ENCODE assay signal across 8 cellular contexts in genomic region chr17:38418693-38419507, GRCh38. TPM values are rescaled to one million over a fixed set of nuclear protein-coding genes. Genes with fewer than 3 reads are reported as not detected.
DNase-seq lines count a peak whose midpoint lies in the region; ATAC-seq and TF ChIP-seq lines count a peak whose summit lies in the region.

No MANE protein-coding gene starts in this region.

- H3K9me3 Mint-ChIP-seq in stimulated activated naive CD8-positive, alpha-beta T cell treated with anti-CD3 and anti-CD28 coated beads, Interleukin-15, Interleukin-2, amounts not matched to agents 100 ng/mL and 50 ng/mL, for 24 hours = no peaks in the 10 kb centered on the region
- H3K9me3 Mint-ChIP-seq in activated naive CD8-positive, alpha-beta T cell treated with anti-CD3 and anti-CD28 coated beads, Interleukin-2, amount 10 ng/mL, durations not matched to agents 7 days and 5 days = no peaks in the 10 kb centered on the region
- H3K9me3 Mint-ChIP-seq in CD14-positive monocyte = peaks cover 0 to 4% (median 1%) of the 10 kb centered on the region in 7 donors

- no peak for TF ChIP-seq CTCF in CD14-positive monocyte (IDR thresholded peaks at IDR 0.05)

- no peak for DNase-seq in stimulated activated naive CD8-positive, alpha-beta T cell treated with anti-CD3 and anti-CD28 coated beads, Interleukin-15, Interleukin-2, amounts not matched to agents 100 U/mL and 50 U/mL, for 24 hours
- no peak for DNase-seq in activated naive CD8-positive, alpha-beta T cell treated with anti-CD3 and anti-CD28 coated beads, Interleukin-2, amount 10 ng/mL, durations not matched to agents 7 days and 5 days
- DNase-seq in aorta = no peak
- no peak for DNase-seq in NCI-H510A treated with DMSO at 0.1 percent for 48 hours (lab: John Stamatoyannopoulos, UW)
- DNase-seq in ACHN = no peak
- DNase-seq in CD14-positive monocyte (ENCODE audit: low spot score) = no peak

- H3K4me1 ChIP-seq in mesodermal cell (ENCODE audit: control insufficient read depth, insufficient read depth, low read length, poor library complexity, severe bottlenecking) (peaks cover 50% of the 10 kb centered on the region), aorta (ENCODE audit: control insufficient read depth in 1 of 2, insufficient read depth in 2 of 2, low read length in 2 of 2) (no peaks in the 10 kb centered on the region)

- intact Hi-C loops in aorta (cut with DNase I) (no loop called here), CD14-positive monocyte (cut with micrococcal nuclease) (no loop called here)

- H3K36me3 Mint-ChIP-seq in stimulated activated naive CD8-positive, alpha-beta T cell treated with anti-CD3 and anti-CD28 coated beads, Interleukin-15, Interleukin-2, amounts not matched to agents 100 ng/mL and 50 ng/mL, for 24 hours (ENCODE audit: low read depth) = no peaks in the 10 kb centered on the region
- no peaks in the 10 kb centered on the region for H3K36me3 Mint-ChIP-seq in activated naive CD8-positive, alpha-beta T cell treated with anti-CD3 and anti-CD28 coated beads, Interleukin-2, amount 10 ng/mL, durations not matched to agents 7 days and 5 days
- peaks cover 0 to 2% of the 10 kb centered on the region in 2 donors for H3K36me3 Mint-ChIP-seq in CD14-positive monocyte

- in situ Hi-C loops in ACHN (cut with HindIII; ENCODE audit: low pct_ligation_motif_present, low pct_unique_long_range_greater_than_20kb, low sequenced_read_pairs) = no loop called here

- peak overlapping the region; percentile 55 for H3K4me3 Mint-ChIP-seq in stimulated activated naive CD8-positive, alpha-beta T cell treated with anti-CD3 and anti-CD28 coated beads, Interleukin-15, Interleukin-2, amounts not matched to agents 100 ng/mL and 50 ng/mL, for 24 hours
- peak overlapping the region; percentile 71 for H3K4me3 Mint-ChIP-seq in activated naive CD8-positive, alpha-beta T cell treated with anti-CD3 and anti-CD28 coated beads, Interleukin-2, amount 10 ng/mL, durations not matched to agents 7 days and 5 days
- H3K4me3 Mint-ChIP-seq in CD14-positive monocyte = peak overlapping the region in 1 of 2 donors; percentile 83

- no peaks in the 10 kb centered on the region for H3K27me3 ChIP-seq in aorta (ENCODE audit: control insufficient read depth in 1 of 2, insufficient read depth in 2 of 2, low read length in 1 of 2)

- H3K9me3 ChIP-seq in mesodermal cell (ENCODE audit: control insufficient read depth, low read length) = no peaks in the 10 kb centered on the region
- H3K9me3 ChIP-seq in aorta (ENCODE audit: control insufficient read depth, low read length) = no peaks in the 10 kb centered on the region

- POLR2A ChIA-PET in activated naive CD8-positive, alpha-beta T cell treated with anti-CD3 and anti-CD28 coated beads, Interleukin-2, amount 10 ng/mL, durations not matched to agents 7 days and 5 days (lab: Charles Lee) = interaction anchor here (1.4 kb wide), 1 partner anchor 69 kb away, joined by 5 read pairs; no protein-coding TSS in a partner anchor

- WGBS in mesodermal cell (ENCODE audit: insufficient coverage in 2 of 2), 2 experiments = 10 to 28% methylated on average over 13 to 27 of the region's 78 CpGs
- WGBS in aorta, 2 donors = 2 to 4% methylated on average over 39 to 77 of the region's 78 CpGs

- peaks cover 12% of the 10 kb centered on the region for H3K4me1 Mint-ChIP-seq in stimulated activated naive CD8-positive, alpha-beta T cell treated with anti-CD3 and anti-CD28 coated beads, Interleukin-15, Interleukin-2, amounts not matched to agents 100 ng/mL and 50 ng/mL, for 24 hours (ENCODE audit: low read depth)
- H3K4me1 Mint-ChIP-seq in activated naive CD8-positive, alpha-beta T cell treated with anti-CD3 and anti-CD28 coated beads, Interleukin-2, amount 10 ng/mL, durations not matched to agents 7 days and 5 days = peaks cover 9% of the 10 kb centered on the region
- H3K4me1 Mint-ChIP-seq in CD14-positive monocyte = peaks cover 18% of the 10 kb centered on the region

- peaks cover 50% of the 10 kb centered on the region for H3K27me3 Mint-ChIP-seq in stimulated activated naive CD8-positive, alpha-beta T cell treated with anti-CD3 and anti-CD28 coated beads, Interleukin-15, Interleukin-2, amounts not matched to agents 100 ng/mL and 50 ng/mL, for 24 hours
- peaks cover 49% of the 10 kb centered on the region for H3K27me3 Mint-ChIP-seq in activated naive CD8-positive, alpha-beta T cell treated with anti-CD3 and anti-CD28 coated beads, Interleukin-2, amount 10 ng/mL, durations not matched to agents 7 days and 5 days
- peaks cover 45 to 65% (median 47%) of the 10 kb centered on the region in 3 donors for H3K27me3 Mint-ChIP-seq in CD14-positive monocyte (ENCODE audit: low read depth in 3 of 3)

- H3K27ac ChIP-seq in mesodermal cell (ENCODE audit: low read depth, low read length, severe bottlenecking) (no peak overlapping the region), aorta (ENCODE audit: low read depth in 1 of 2, low read length in 2 of 2) (no peak overlapping the region)

- H3K4me3 ChIP-seq in mesodermal cell (ENCODE audit: extremely low read depth, insufficient read depth, low read length, poor library complexity, severe bottlenecking) (peak overlapping the region; percentile 29), aorta (ENCODE audit: low read length in 2 of 2) (peak overlapping the region; percentile 16 to 56)

- no peak overlapping the region for H3K27ac Mint-ChIP-seq in stimulated activated naive CD8-positive, alpha-beta T cell treated with anti-CD3 and anti-CD28 coated beads, Interleukin-15, Interleukin-2, amounts not matched to agents 100 ng/mL and 50 ng/mL, for 24 hours
- H3K27ac Mint-ChIP-seq in activated naive CD8-positive, alpha-beta T cell treated with anti-CD3 and anti-CD28 coated beads, Interleukin-2, amount 10 ng/mL, durations not matched to agents 7 days and 5 days = no peak overlapping the region
- H3K27ac Mint-ChIP-seq in CD14-positive monocyte = peak overlapping the region in 1 of 7 donors; percentile 70

- no peaks in the 10 kb centered on the region for H3K36me3 ChIP-seq in mesodermal cell (ENCODE audit: control insufficient read depth, insufficient read depth, low read length)
- H3K36me3 ChIP-seq in aorta (ENCODE audit: control insufficient read depth in 1 of 2, insufficient read depth in 2 of 2, low read length in 1 of 2) = no peaks in the 10 kb centered on the region

- no peak for ATAC-seq in stimulated activated naive CD8-positive, alpha-beta T cell treated with anti-CD3 and anti-CD28 coated beads, Interleukin-15, Interleukin-2, amounts not matched to agents 100 U/mL and 50 U/mL, for 24 hours
- no peak for ATAC-seq in activated naive CD8-positive, alpha-beta T cell treated with anti-CD3 and anti-CD28 coated beads, Interleukin-2, amount 10 ng/mL, durations not matched to agents 7 days and 5 days (ENCODE audit: low read depth)
- no peak for ATAC-seq in aorta (ENCODE audit: low FRiP score)

RNA-seq across cellular contexts. Expression of gene ARHGAP23, which starts 9.4 kb away (rescaled TPM):
- under 1 TPM; 0.11 to 0.25 TPM for total RNA-seq in activated naive CD8-positive, alpha-beta T cell treated with anti-CD3 and anti-CD28 coated beads, Interleukin-2, amount 10 ng/mL, durations not matched to agents 7 days and 5 days
- 33.0 TPM for polyA plus RNA-seq in mesodermal cell (2013, experiment 1 of 2)
- 27.8 TPM for polyA plus RNA-seq in mesodermal cell (2013, experiment 2 of 2)
- total RNA-seq in aorta = 100 to 1,000 TPM; 110 to 126 TPM
- polyA plus RNA-seq in aorta = 10 to 100 TPM in 1 of 2 donors, 1 to 10 TPM in 1; 6.9 to 31.6 TPM
- under 1 TPM; 0.03 to 0.09 TPM for polyA plus RNA-seq in CD14-positive monocyte

Comparison
In these comparisons a context has a peak if more than half of its experiments do, and no peak if none do; other contexts are left out.
1. RNA of gene ARHGAP23, which starts 9.4 kb away (total RNA-seq): 110 to 126 TPM in aorta; 0.11 to 0.25 TPM in activated naive CD8-positive, alpha-beta T cell treated with anti-CD3 and anti-CD28 coated beads, Interleukin-2, amount 10 ng/mL, durations not matched to agents 7 days and 5 days; every median in the first group is over 10 times any median in the second.